Comparison of ENCODE assay signal across 25 cellular contexts in genomic region chr1:242002528-242002927, GRCh38. TPM values are rescaled to one million over a fixed set of nuclear protein-coding genes. Genes with fewer than 3 reads are reported as not detected.
DNase-seq lines count a peak whose midpoint lies in the region; ATAC-seq and TF ChIP-seq lines count a peak whose summit lies in the region.
"Had no signal": no experiment of that assay in that cellular context is flagged by ENCODE, and none has a peak within 500 bp of the region (broad histone marks: within the 10 kb centered on the region; RNA-seq: fewer than 3 reads in every experiment).

No MANE protein-coding gene starts in this region.

- H3K9me3 ChIP-seq in Karpas-422 (ENCODE audit: low read length): no peaks in the 10 kb centered on the region
- H3K9me3 ChIP-seq: BLaER1, SJSA1 had no signal

- peak overlapping the region in 2 of 3 experiments; percentile 12 to 47 for H3K27ac Mint-ChIP-seq in nephron
- H3K27ac Mint-ChIP-seq: CD4-positive, CD25-positive, alpha-beta regulatory T cell had no signal

- H3K4me1 ChIP-seq in Karpas-422 (ENCODE audit: low read length): peaks cover 4% of the 10 kb centered on the region
- H3K4me1 ChIP-seq: SJSA1 had no signal

- no peaks in the 10 kb centered on the region for H3K79me2 ChIP-seq in Karpas-422 (ENCODE audit: low read length)

- TF ChIP-seq CTCF in AG10803 (conservative IDR thresholded peaks at IDR 0.05; ENCODE audit: low read length) (no peak), nephron (IDR thresholded peaks at IDR 0.05; ENCODE audit: unreplicated experiment in 3 of 3) (no peak)

- ATAC-seq in GM19328 (IDR thresholded peaks at IDR 0.05; ENCODE audit: unreplicated experiment): no peak
- ATAC-seq: HepG2 had no signal

- H3K4me3 ChIP-seq in AG10803 (ENCODE audit: low read length) (no peak overlapping the region), Karpas-422 (ENCODE audit: low read length) (no peak overlapping the region)
- H3K4me3 ChIP-seq: BLaER1, SJSA1 had no signal

- H3K9me3 Mint-ChIP-seq in nephron: no peaks in the 10 kb centered on the region
- H3K9me3 Mint-ChIP-seq: CD4-positive, CD25-positive, alpha-beta regulatory T cell had no signal

- H3K9me2 ChIP-seq in Karpas-422 (replicated peaks; ENCODE audit: insufficient read depth, low read length): no peaks in the 10 kb centered on the region

- peak; percentile 80 for DNase-seq in AG10803 (ENCODE audit: low read depth)
- DNase-seq in Karpas-422: peak; percentile 28
- DNase-seq in fibroblast of gingiva (ENCODE audit: low read depth): peak; percentile 54
- no peak for DNase-seq in NCI-H1092 treated with DMSO at 0.1 percent for 48 hours (lab: John Stamatoyannopoulos, UW)
- no peak for DNase-seq in DMS 273 (lab: John Stamatoyannopoulos, UW; ENCODE audit: unreplicated experiment)
- DNase-seq in AG08395 (ENCODE audit: low spot score): no peak
- DNase-seq: CD4-positive, CD25-positive, alpha-beta regulatory T cell; MV-4-11; NCI-H1105 treated with DMSO at 0.1 percent for 48 hours; NCI-H2029; NCI-H446 treated with DMSO at 0.1 percent for 48 hours; NCI-H526; NCI-H82; Right ventricle myocardium superior; RPMI8226 had no signal

- no peak overlapping the region for H3K4me2 ChIP-seq in Karpas-422 (ENCODE audit: low read depth, low read length, poor library complexity, severe bottlenecking)
- H3K4me2 ChIP-seq: BLaER1 had no signal

- peaks cover 11% of the 10 kb centered on the region for H3K27me3 Mint-ChIP-seq in nephron (ENCODE audit: low read depth)

- H3K36me3 ChIP-seq in Karpas-422 (ENCODE audit: insufficient read depth, low read length): no peaks in the 10 kb centered on the region
- H3K36me3 ChIP-seq: BLaER1, SJSA1 had no signal

- H2AFZ ChIP-seq in Karpas-422 (ENCODE audit: low read length): no peak overlapping the region

- no peaks in the 10 kb centered on the region for H4K20me1 ChIP-seq in Karpas-422 (ENCODE audit: insufficient read depth, low read depth, low read length)
- H4K20me1 ChIP-seq: BLaER1 had no signal

- H3K27me3 ChIP-seq in Karpas-422 (ENCODE audit: low read length): no peaks in the 10 kb centered on the region
- H3K27me3 ChIP-seq: BLaER1, SJSA1 had no signal

- H3K27ac ChIP-seq in Karpas-422 (ENCODE audit: low read length): no peak overlapping the region
- H3K27ac ChIP-seq: 22Rv1, BLaER1, SJSA1 had no signal

- no peak overlapping the region for H3K4me3 Mint-ChIP-seq in nephron
- H3K4me3 Mint-ChIP-seq: CD4-positive, CD25-positive, alpha-beta regulatory T cell had no signal

- no peak overlapping the region for H3K9ac ChIP-seq in Karpas-422 (ENCODE audit: low read length)
- H3K9ac ChIP-seq: BLaER1 had no signal

- H3K36me3 Mint-ChIP-seq in nephron (ENCODE audit: low read depth): no peaks in the 10 kb centered on the region
- H3K36me3 Mint-ChIP-seq: CD4-positive, CD25-positive, alpha-beta regulatory T cell had no signal

- H3K4me1 Mint-ChIP-seq in nephron: peaks cover 34% of the 10 kb centered on the region

RNA-seq across cellular contexts. Expression of gene MAP1LC3C, which starts 3.6 kb away (rescaled TPM):
- total RNA-seq in Karpas-422 (2014; rRNA removed; shearing (Covaris generic); ENCODE audit: low replicate concordance): 0.67 and 2.2 TPM in 2 replicates
- total RNA-seq: CD4-positive, CD25-positive, alpha-beta regulatory T cell; HepG2; HT1080; MCF 10A; SJSA1 had no signal

RNA-seq across cellular contexts. Expression of gene BECN2, which starts 45.0 kb away (rescaled TPM):
- total RNA-seq in Karpas-422 (2014; rRNA removed; shearing (Covaris generic); ENCODE audit: low replicate concordance): not detected in 2 replicates
- total RNA-seq: CD4-positive, CD25-positive, alpha-beta regulatory T cell; G401; HepG2; HT1080; LHCN-M2; MCF 10A; Right ventricle myocardium superior; SJSA1 had no signal

Comparison
In these comparisons a context has a peak if more than half of its experiments do, and no peak if none do; other contexts are left out.
1. DNase-seq: peak in AG10803 (single experiment), Karpas-422 (single experiment) and fibroblast of gingiva (single experiment); none in NCI-H1092 treated with DMSO at 0.1 percent for 48 hours (single experiment), DMS 273 (single experiment) and AG08395 (single experiment).